Comparison of ENCODE assay signal across 8 cellular contexts in genomic region chr15:40160689-40161688, GRCh38. TPM values are rescaled to one million over a fixed set of nuclear protein-coding genes. Genes with fewer than 3 reads are reported as not detected.
DNase-seq lines count a peak whose midpoint lies in the region; ATAC-seq and TF ChIP-seq lines count a peak whose summit lies in the region.

Gene BUB1B (plus strand): TSS chr15:40161069. CDS start chr15:40161221, 152 bp downstream.

- peaks cover 39% of the 10 kb centered on the region for H3K36me3 ChIP-seq in OCI-LY3 (replicated peaks; ENCODE audit: low read depth, low read length)

- no peak for TF ChIP-seq CTCF in OCI-LY3 (IDR thresholded peaks at IDR 0.05; ENCODE audit: low read depth, low read length)
- no peak for TF ChIP-seq CTCF in epithelial cell of proximal tubule (conservative IDR thresholded peaks at IDR 0.05; ENCODE audit: low read depth, low read length)

- H3K27ac ChIP-seq in OCI-LY3 (ENCODE audit: low read length): peak within 1 kb of the TSS; percentile 70

- H3K4me1 ChIP-seq in OCI-LY3 (ENCODE audit: low read length): peaks cover 29% of the 10 kb centered on the region

- H3K4me2 ChIP-seq in OCI-LY3 (ENCODE audit: low read length): peak within 1 kb of the TSS; percentile 83

- H3K27me3 ChIP-seq in OCI-LY3 (ENCODE audit: low read depth, low read length): no peaks in the 10 kb centered on the region

- H3K79me2 ChIP-seq in OCI-LY3 (ENCODE audit: low read length): peaks cover 52% of the 10 kb centered on the region

- peak; percentile 69 for ATAC-seq in GM21528 (IDR thresholded peaks at IDR 0.05; ENCODE audit: low FRiP score, unreplicated experiment)

- DNase-seq in DMS114 treated with DMSO at 0.1 percent for 48 hours (lab: John Stamatoyannopoulos, UW; ENCODE audit: unreplicated experiment) (peak; percentile 96), HuH-7.5 (ENCODE audit: low spot score) (peak; percentile 77), epithelial cell of proximal tubule (ENCODE audit: low read depth) (no peak), mucosa of gallbladder (ENCODE audit: low spot score) (peak; percentile 95)
- peak; percentile 88 for DNase-seq in activated CD8-positive, alpha-beta memory T cell treated with anti-CD3 and anti-CD28 coated beads, Interleukin-2, amount 50 U/mL, for 4 hours
- peak; percentile 77 to 80 for DNase-seq in stimulated activated CD8-positive, alpha-beta memory T cell treated with anti-CD3 and anti-CD28 coated beads, Interleukin-4, amount 100 ng/mL, for 1 hour (ENCODE audit: low read depth in 2 of 2, low spot score in 1 of 2)

- H3K4me3 ChIP-seq in OCI-LY3 (ENCODE audit: low read length): peak within 1 kb of the TSS; percentile 86
- H3K4me3 ChIP-seq in epithelial cell of proximal tubule (ENCODE audit: low read depth, low read length): peak within 1 kb of the TSS; percentile 80

- peak within 1 kb of the TSS; percentile 96 for H2AFZ ChIP-seq in OCI-LY3 (ENCODE audit: low read depth, low read length)

- H3K9me3 ChIP-seq in OCI-LY3 (ENCODE audit: insufficient read depth, low read length): no peaks in the 10 kb centered on the region

- H4K20me1 ChIP-seq in OCI-LY3 (ENCODE audit: insufficient read depth, low read length): peaks cover 23% of the 10 kb centered on the region

- H3K9ac ChIP-seq in OCI-LY3 (ENCODE audit: low read length): peak within 1 kb of the TSS; percentile 87

RNA-seq across cellular contexts. Expression of gene BUB1B, which starts in this region (rescaled TPM):
- total RNA-seq in epithelial cell of proximal tubule (59.8 and 86.4 TPM in 2 replicates), mucosa of gallbladder (1.4 TPM)

Comparison
In these comparisons a context has a peak if more than half of its experiments do, and no peak if none do; other contexts are left out.
1. RNA of gene BUB1B (total RNA-seq): 59.8 to 86.4 TPM in epithelial cell of proximal tubule; 1.4 TPM in mucosa of gallbladder (single experiment); every median in the first group is over 10 times any median in the second.